8 cellular contexts compared by ENCODE assay signal in the genomic region with DNA sequence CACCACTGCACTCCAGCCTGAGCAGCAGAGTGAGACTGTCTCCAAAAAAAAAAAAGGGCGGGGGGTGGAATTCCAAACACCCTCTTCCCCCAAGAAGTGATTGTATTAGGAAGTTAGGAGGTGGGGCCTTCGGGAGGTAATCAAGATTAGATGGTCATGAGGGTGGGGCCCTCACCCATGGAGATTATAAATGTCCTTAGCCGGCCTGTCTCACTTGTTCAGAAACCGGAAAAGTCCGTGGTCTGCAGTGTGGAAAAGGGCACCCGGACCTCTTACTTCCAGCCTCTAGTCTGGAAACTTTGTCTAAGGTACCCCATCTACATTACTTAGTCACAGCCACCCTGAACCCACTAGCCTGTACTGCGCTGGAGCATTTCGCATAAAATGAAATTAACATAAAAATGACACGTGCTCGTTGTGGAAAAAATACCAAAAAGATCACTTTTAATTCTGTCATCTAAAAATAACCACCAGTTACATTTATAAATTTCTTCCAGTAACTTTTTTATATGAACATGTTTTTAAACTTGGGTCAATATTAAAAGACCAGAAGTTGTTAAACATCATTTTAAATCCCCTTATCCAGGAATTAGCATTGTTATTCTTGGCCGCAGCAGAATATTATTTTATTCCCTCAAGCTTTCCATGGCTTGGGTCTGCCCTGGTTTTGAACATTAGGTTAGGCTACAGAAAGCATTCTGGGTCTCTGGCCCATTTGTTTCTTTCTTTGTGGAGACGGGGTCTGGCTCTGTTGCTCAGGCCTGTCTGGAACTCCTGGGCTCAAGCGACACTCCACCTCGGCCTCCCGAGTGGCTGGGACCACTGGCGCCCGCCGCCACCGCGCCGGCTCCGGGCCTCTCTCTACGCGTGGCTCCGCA. TPM values are rescaled to one million over a fixed set of nuclear protein-coding genes. Genes with fewer than 3 reads are reported as not detected.
DNase-seq lines count a peak whose midpoint lies in the region; ATAC-seq, FAIRE-seq and TF ChIP-seq lines count a peak whose summit lies in the region.

No MANE protein-coding gene starts in this region.

- CTCF ChIA-PET in CD4-positive, alpha-beta memory T cell (lab: Charles Lee; ENCODE audit: partially characterized antibody), result no interaction called here

- peak overlapping the region; percentile 37 to 77 for H3K4me3 ChIP-seq in CD4-positive, alpha-beta memory T cell (ENCODE audit: low read length in 2 of 2)
- H3K4me3 ChIP-seq in Loucy (ENCODE audit: low read length, poor library complexity, severe bottlenecking) (peak overlapping the region; percentile 82), astrocyte (ENCODE audit: insufficient read depth, low read depth, low read length) (peak overlapping the region; percentile 72), left lung (peak overlapping the region; percentile 70 to 77), testis (peak overlapping the region; percentile 70 to 99)

- H2AFZ ChIP-seq in Loucy (ENCODE audit: low read length) (peak overlapping the region; percentile 16; the same call in 1 of the 2 replicates), astrocyte (ENCODE audit: low read depth, low read length) (peak overlapping the region; percentile 62)

- H3K27ac Mint-ChIP-seq in CD4-positive, alpha-beta memory T cell, result peak overlapping the region; percentile 97 to 100 (median 99)
- H3K27ac Mint-ChIP-seq in astrocyte (ENCODE audit: unreplicated experiment), result peak overlapping the region; percentile 96

- H3K36me3 Mint-ChIP-seq in CD4-positive, alpha-beta memory T cell, result peaks cover 0 to 9% of the 10 kb centered on the region in 2 donors
- H3K36me3 Mint-ChIP-seq in astrocyte (ENCODE audit: low read depth, unreplicated experiment), result no peaks in the 10 kb centered on the region

- peaks cover 36% of the 10 kb centered on the region for H3K4me1 ChIP-seq in CD4-positive, alpha-beta memory T cell (ENCODE audit: insufficient read depth, low read length)
- H3K4me1 ChIP-seq in Loucy (ENCODE audit: insufficient read depth, low read length, poor library complexity, severe bottlenecking) (peaks cover 27% of the 10 kb centered on the region), astrocyte (ENCODE audit: insufficient read depth, low read length) (peaks cover 21% of the 10 kb centered on the region), left lung (peaks cover 20 to 42% of the 10 kb centered on the region in 2 donors), testis (no peaks in the 10 kb centered on the region)

- no peaks in the 10 kb centered on the region for H3K9me2 ChIP-seq in Loucy (replicated peaks; ENCODE audit: low read depth, low read length)

- H3K4me1 Mint-ChIP-seq in CD4-positive, alpha-beta memory T cell, result peaks cover 16 to 40% (median 29%) of the 10 kb centered on the region in 4 donors
- H3K4me1 Mint-ChIP-seq in astrocyte (ENCODE audit: low read depth, unreplicated experiment), result peaks cover 15% of the 10 kb centered on the region

- 0 out of 2 replicates have a peak, but pooled peaks cover under 1% of the 10 kb centered on the region for H3F3A ChIP-seq in Loucy (ENCODE audit: low read depth)

- no peaks in the 10 kb centered on the region for H3K36me3 ChIP-seq in CD4-positive, alpha-beta memory T cell (ENCODE audit: insufficient read depth, low read length)
- H3K36me3 ChIP-seq in Loucy (ENCODE audit: insufficient read depth, low read length) (peaks cover 23% of the 10 kb centered on the region), astrocyte (ENCODE audit: insufficient read depth, low read length) (no peaks in the 10 kb centered on the region), left lung (no peaks in the 10 kb centered on the region), testis (ENCODE audit: low read depth, missing control alignments) (no peaks in the 10 kb centered on the region)

- peak overlapping the region; percentile 96 for H3K27ac ChIP-seq in CD4-positive, alpha-beta memory T cell (ENCODE audit: low read depth, low read length)
- H3K27ac ChIP-seq in astrocyte (ENCODE audit: low read depth, low read length) (peak overlapping the region; percentile 98), left lung (peak overlapping the region; percentile 99 to 100), testis (peak overlapping the region; percentile 93 to 100)

- 17 to 27% methylated on average over 14 to 25 of the region's 25 CpGs for WGBS in testis, 2 donors

- TF ChIP-seq CTCF in Loucy (conservative IDR thresholded peaks at IDR 0.05; ENCODE audit: low read length) (no peak), astrocyte (IDR thresholded peaks at IDR 0.05; ENCODE audit: insufficient read depth, low read depth, low read length) (no peak), left lung (IDR thresholded peaks at IDR 0.05) (no peak), testis (IDR thresholded peaks at IDR 0.05) (no peak)

- peak overlapping the region; percentile 97 for H3K4me2 ChIP-seq in Loucy (ENCODE audit: low read depth, low read length, poor library complexity, severe bottlenecking)
- H3K4me2 ChIP-seq in astrocyte (ENCODE audit: low read length), result peak overlapping the region; percentile 92

- H3K79me2 ChIP-seq in Loucy (ENCODE audit: insufficient read depth, low read length) (peaks cover 52% of the 10 kb centered on the region), astrocyte (ENCODE audit: insufficient read depth, low read length) (peaks cover 46% of the 10 kb centered on the region)

- no peaks in the 10 kb centered on the region for H3K9me3 ChIP-seq in CD4-positive, alpha-beta memory T cell (ENCODE audit: control insufficient read depth in 1 of 2, low read length in 2 of 2)
- H3K9me3 ChIP-seq in Loucy (ENCODE audit: insufficient read depth, low read depth, low read length), result no peaks in the 10 kb centered on the region
- no peaks in the 10 kb centered on the region for H3K9me3 ChIP-seq in astrocyte (ENCODE audit: insufficient read depth, low read depth, low read length)
- no peaks in the 10 kb centered on the region for H3K9me3 ChIP-seq in left lung
- no peaks in the 10 kb centered on the region for H3K9me3 ChIP-seq in testis

- peak in 1 of 5 donors; percentile 46 for DNase-seq in CD4-positive, alpha-beta memory T cell
- DNase-seq in astrocyte (ENCODE audit: low read depth) (no peak), left lung (no peak), testis (no peak), activated gamma-delta T cell (lab: John Stamatoyannopoulos, UW) (no peak), midbrain (lab: John Stamatoyannopoulos, UW) (no peak)

- no peak for TF ChIP-seq POLR2A in testis (IDR thresholded peaks at IDR 0.05)

- H4K20me1 ChIP-seq in Loucy (ENCODE audit: insufficient read depth, low read length, poor library complexity, severe bottlenecking) (peaks cover 36% of the 10 kb centered on the region), astrocyte (ENCODE audit: insufficient read depth, low read length) (peaks cover 22% of the 10 kb centered on the region)

- intact Hi-C loops in CD4-positive, alpha-beta memory T cell (cut with micrococcal nuclease), result loop anchor here (1.0 to 10.0 kb wide), 5 partner anchors 8 to 923 kb away; a partner anchor contains a TSS
- intact Hi-C loops in left lung (cut with DNase I) (no loop called here), testis (cut with DNase I; ENCODE audit: low total_unique reads) (no loop called here)

- peaks cover 1 to 2% of the 10 kb centered on the region in 2 donors for H3K27me3 Mint-ChIP-seq in CD4-positive, alpha-beta memory T cell
- no peaks in the 10 kb centered on the region for H3K27me3 Mint-ChIP-seq in astrocyte (ENCODE audit: low read depth, unreplicated experiment)

- POLR2A ChIA-PET in CD4-positive, alpha-beta memory T cell (lab: Charles Lee; ENCODE audit: partially characterized antibody), result interaction anchor here (0.9 to 1.8 kb wide), 9 partner anchors 9 to 1335 kb away, joined by 3 to 14 read pairs (median 5); a partner anchor contains a TSS

- no peaks in the 10 kb centered on the region for H3K27me3 ChIP-seq in CD4-positive, alpha-beta memory T cell (ENCODE audit: insufficient read depth, low read length)
- H3K27me3 ChIP-seq in Loucy (ENCODE audit: insufficient read depth, low read length, poor library complexity, severe bottlenecking) (peaks cover 8% of the 10 kb centered on the region), astrocyte (ENCODE audit: insufficient read depth, low read length) (no peaks in the 10 kb centered on the region), left lung (no peaks in the 10 kb centered on the region), testis (no peaks in the 10 kb centered on the region)

- peak overlapping the region; percentile 80 to 98 (median 95) for H3K4me3 Mint-ChIP-seq in CD4-positive, alpha-beta memory T cell
- peak overlapping the region; percentile 85 for H3K4me3 Mint-ChIP-seq in astrocyte (ENCODE audit: unreplicated experiment)

- H3K9ac ChIP-seq in Loucy (ENCODE audit: low read depth, low read length, poor library complexity, severe bottlenecking) (peak overlapping the region; percentile 96), astrocyte (ENCODE audit: low read length) (peak overlapping the region; percentile 95)

- FAIRE-seq in astrocyte (lab: Jason Lieb, UNC), result no peak

- H3K9me3 Mint-ChIP-seq in CD4-positive, alpha-beta memory T cell, result peaks cover 0 to 3% (median 0%) of the 10 kb centered on the region in 8 donors
- H3K9me3 Mint-ChIP-seq in astrocyte (ENCODE audit: unreplicated experiment), result no peaks in the 10 kb centered on the region

- ATAC-seq in left lung (peak; percentile 22), HG03159 (IDR thresholded peaks at IDR 0.05; ENCODE audit: unreplicated experiment) (no peak)

RNA-seq across cellular contexts. Expression of a gene that starts 1.1 kb away (rescaled TPM):
- 1 to 10 TPM; 6.5 to 8.5 TPM for total RNA-seq in CD4-positive, alpha-beta memory T cell
- 10 to 100 TPM; 24.3 to 35.4 TPM for polyA plus RNA-seq in CD4-positive, alpha-beta memory T cell
- total RNA-seq in astrocyte, result 47.0 and 69.9 TPM in 2 replicates
- total RNA-seq in left lung, result 100 to 1,000 TPM in 1 of 2 donors, 10 to 100 TPM in 1; 43.1 to 110 TPM
- 100 to 1,000 TPM; 200 to 222 TPM for total RNA-seq in testis
- 415 TPM for polyA plus RNA-seq in testis (ENCODE audit: insufficient read depth, low read depth, low replicate concordance)

RNA-seq across cellular contexts. Expression of a gene that starts 8.5 kb away (rescaled TPM):
- total RNA-seq in CD4-positive, alpha-beta memory T cell, result 100 to 1,000 TPM in 1 of 2 experiments, 10 to 100 TPM in 1; 96.5 to 112 TPM
- polyA plus RNA-seq in CD4-positive, alpha-beta memory T cell, result 10 to 100 TPM; 12.5 to 23.3 TPM
- total RNA-seq in astrocyte (17.8 and 19.0 TPM in 2 replicates), left lung (10 to 100 TPM; 31.4 to 51.0 TPM), testis (100 to 1,000 TPM; 127 to 176 TPM)
- 145 TPM for polyA plus RNA-seq in testis (ENCODE audit: insufficient read depth, low read depth, low replicate concordance)
